In the genomic region with DNA sequence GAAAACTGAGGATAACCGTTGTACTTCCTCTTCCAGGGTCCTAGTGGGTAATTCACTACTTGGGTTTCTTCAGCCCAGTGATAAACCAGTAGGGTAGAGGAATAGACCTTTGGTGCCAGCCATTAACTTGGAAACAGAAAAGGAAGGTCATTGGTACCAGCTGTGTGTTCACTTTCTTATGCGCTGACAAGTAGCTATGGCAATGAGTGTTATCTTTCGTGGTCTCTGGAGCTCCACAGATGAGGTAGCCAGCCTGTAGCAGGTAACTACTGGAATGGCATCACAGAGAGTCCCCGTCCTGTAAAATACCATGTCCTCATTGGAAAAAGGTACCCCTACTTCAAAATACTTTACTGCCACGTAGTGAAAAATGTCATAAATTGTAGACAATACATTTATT, we compare ENCODE assay signal across 8 cellular contexts. TPM values are rescaled to one million over a fixed set of nuclear protein-coding genes. Genes with fewer than 3 reads are reported as not detected.
DNase-seq lines count a peak whose midpoint lies in the region; TF ChIP-seq lines count a peak whose summit lies in the region.

No MANE protein-coding gene starts in this region.

- H3K27ac Mint-ChIP-seq in Calu3 (ENCODE audit: unreplicated experiment) (no peak overlapping the region), mesothelial cell of epicardium (peak overlapping the region; percentile 90)
- H3K27ac Mint-ChIP-seq in activated naive CD8-positive, alpha-beta T cell, result no peak overlapping the region

- intact Hi-C loops in Calu3 (cut with micrococcal nuclease; ENCODE audit: unreplicated experiment), result no loop called here

- TF ChIP-seq CTCF in Calu3 (IDR thresholded peaks at IDR 0.05; ENCODE audit: unreplicated experiment), result no peak
- TF ChIP-seq CTCF in mesothelial cell of epicardium (IDR thresholded peaks at IDR 0.05; ENCODE audit: unreplicated experiment), result no peak

- H3K4me1 ChIP-seq in HUES6 (ENCODE audit: control insufficient read depth, insufficient read depth, low read length), result peaks cover 14% of the 10 kb centered on the region; the same call in 1 of the 2 replicates

- DNase-seq in Calu3, result no peak
- DNase-seq in mesothelial cell of epicardium (ENCODE audit: low spot score in 2 of 2, unreplicated experiment in 2 of 2), result no peak
- no peak for DNase-seq in GM19238 (ENCODE audit: insufficient read length, low spot score)
- no peak for DNase-seq in hypothalamus (lab: John Stamatoyannopoulos, UW)
- no peak for DNase-seq in NCI-H2029 treated with DMSO at 0.1 percent for 48 hours (lab: John Stamatoyannopoulos, UW)
- no peak for DNase-seq in GF-D8 (lab: John Stamatoyannopoulos, UW)

- H3K36me3 Mint-ChIP-seq in Calu3 (ENCODE audit: insufficient read depth, unreplicated experiment) (peaks cover 15% of the 10 kb centered on the region), mesothelial cell of epicardium (peaks cover 3% of the 10 kb centered on the region)
- peaks cover 2% of the 10 kb centered on the region for H3K36me3 Mint-ChIP-seq in activated naive CD8-positive, alpha-beta T cell

- H3K27me3 ChIP-seq in HUES6 (ENCODE audit: control insufficient read depth, insufficient read depth, low read length), result peaks cover 21% of the 10 kb centered on the region

- H3K9me3 ChIP-seq in HUES6 (ENCODE audit: control insufficient read depth, insufficient read depth, low read depth, low read length), result no peaks in the 10 kb centered on the region

- no peak overlapping the region for H3K9ac ChIP-seq in HUES6 (ENCODE audit: low read length)

- H3K36me3 ChIP-seq in HUES6 (ENCODE audit: control insufficient read depth, insufficient read depth, low read length), result peaks cover 3% of the 10 kb centered on the region; the same call in 1 of the 2 replicates

- H3K27me3 Mint-ChIP-seq in Calu3 (ENCODE audit: unreplicated experiment) (no peaks in the 10 kb centered on the region), mesothelial cell of epicardium (ENCODE audit: low read depth) (peaks cover under 1% of the 10 kb centered on the region)
- H3K27me3 Mint-ChIP-seq in activated naive CD8-positive, alpha-beta T cell, result no peaks in the 10 kb centered on the region

- no peak overlapping the region for H3K27ac ChIP-seq in HUES6 (ENCODE audit: low read depth, low read length)

- H3K4me1 Mint-ChIP-seq in Calu3 (ENCODE audit: low read depth, unreplicated experiment) (peaks cover 9% of the 10 kb centered on the region), mesothelial cell of epicardium (peaks cover 36% of the 10 kb centered on the region)
- peaks cover 54% of the 10 kb centered on the region for H3K4me1 Mint-ChIP-seq in activated naive CD8-positive, alpha-beta T cell (ENCODE audit: low read depth)

- H3K9me3 Mint-ChIP-seq in Calu3 (ENCODE audit: low read depth, unreplicated experiment) (no peaks in the 10 kb centered on the region), mesothelial cell of epicardium (no peaks in the 10 kb centered on the region)
- H3K9me3 Mint-ChIP-seq in activated naive CD8-positive, alpha-beta T cell (ENCODE audit: low read depth), result no peaks in the 10 kb centered on the region

- BruUV-seq in Calu3 (replicated peaks; lab: Mats Ljungman, UMichigan), result no TSS peak

- H3K4me3 ChIP-seq in HUES6 (ENCODE audit: low read depth, low read length), result peak overlapping the region; percentile 81; the same call in 1 of the 2 replicates

- peak overlapping the region; percentile 69 for H3K4me3 Mint-ChIP-seq in Calu3 (ENCODE audit: low read depth, unreplicated experiment)
- H3K4me3 Mint-ChIP-seq in activated naive CD8-positive, alpha-beta T cell, result peak overlapping the region; percentile 89
- H3K4me3 Mint-ChIP-seq in mesothelial cell of epicardium, result peak overlapping the region; percentile 84

- CTCF ChIA-PET in Calu3 (lab: Charles Lee), result no interaction called here

RNA-seq across cellular contexts. Expression of gene UHRF2, which starts 2.3 kb away (rescaled TPM):
- 38.4 and 38.8 TPM in 2 replicates for total RNA-seq in Calu3 (2022)
- 55.2 to 62.0 TPM (median 61.2 TPM) in 3 replicates for total RNA-seq in mesothelial cell of epicardium
